In the genomic region with DNA sequence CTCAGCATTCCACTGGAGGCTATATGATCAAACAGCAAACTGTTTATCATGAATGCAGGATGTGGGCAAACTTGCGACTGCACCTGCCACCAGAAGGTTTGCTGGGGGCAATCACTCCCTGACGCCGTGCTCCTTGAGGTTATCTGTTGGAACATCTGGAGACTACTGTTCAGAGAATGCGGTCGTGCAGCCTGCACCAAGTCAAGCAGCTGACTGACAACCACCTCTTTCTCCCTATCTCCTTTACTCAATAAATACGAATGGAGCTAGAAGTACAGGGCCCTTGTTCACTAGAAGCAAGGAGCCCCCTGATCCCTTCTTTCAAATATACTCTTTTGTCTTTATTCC, we compare ENCODE assay signal across 15 cellular contexts.
A peak's percentile ranks its signal among the peaks of the same experiment; 100 is the strongest.
DNase-seq lines count a peak whose midpoint lies in the region; ATAC-seq lines count a peak whose summit lies in the region.
"Had no signal": no experiment of that assay in that cellular context is flagged by ENCODE, and none has a peak within 500 bp of the region (broad histone marks: within the 10 kb centered on the region; RNA-seq: fewer than 3 reads in every experiment).

No MANE protein-coding gene starts in this region.

- intact Hi-C loops in activated CD4-positive, alpha-beta T cell treated with anti-CD3 and anti-CD28 coated beads, Interleukin-2, amount 10 ng/mL, durations not matched to agents 24 days and 14 days (cut with micrococcal nuclease), result no loop called here

- H3K4me3 Mint-ChIP-seq in activated naive CD8-positive, alpha-beta T cell treated with anti-CD3 and anti-CD28 coated beads for 36 hours, result no peak overlapping the region
- H3K4me3 Mint-ChIP-seq in activated naive CD8-positive, alpha-beta T cell treated with anti-CD3 and anti-CD28 coated beads, Interleukin-2, amount 50 U/mL, for 24 hours, result no peak overlapping the region
- no peak overlapping the region for H3K4me3 Mint-ChIP-seq in activated CD4-positive, alpha-beta T cell treated with anti-CD3 and anti-CD28 coated beads, Interleukin-2, amount 10 ng/mL, durations not matched to agents 24 days and 14 days
- H3K4me3 Mint-ChIP-seq: CD4-positive, alpha-beta T cell; GM23338 had no signal

- H3K36me3 ChIP-seq in KOPT-K1 (ENCODE audit: insufficient read depth, low read length), result no peaks in the 10 kb centered on the region

- H3K9me3 Mint-ChIP-seq in activated naive CD8-positive, alpha-beta T cell treated with anti-CD3 and anti-CD28 coated beads for 36 hours, result no peaks in the 10 kb centered on the region
- peaks cover 10% of the 10 kb centered on the region for H3K9me3 Mint-ChIP-seq in activated naive CD8-positive, alpha-beta T cell treated with anti-CD3 and anti-CD28 coated beads, Interleukin-2, amount 50 U/mL, for 24 hours
- peaks cover 27% of the 10 kb centered on the region for H3K9me3 Mint-ChIP-seq in activated CD4-positive, alpha-beta T cell treated with anti-CD3 and anti-CD28 coated beads, Interleukin-2, amount 10 ng/mL, durations not matched to agents 24 days and 14 days

- no peaks in the 10 kb centered on the region for H3K27me3 Mint-ChIP-seq in activated naive CD8-positive, alpha-beta T cell treated with anti-CD3 and anti-CD28 coated beads for 36 hours
- H3K27me3 Mint-ChIP-seq in activated naive CD8-positive, alpha-beta T cell treated with anti-CD3 and anti-CD28 coated beads, Interleukin-2, amount 50 U/mL, for 24 hours, result no peaks in the 10 kb centered on the region
- H3K27me3 Mint-ChIP-seq in activated CD4-positive, alpha-beta T cell treated with anti-CD3 and anti-CD28 coated beads, Interleukin-2, amount 10 ng/mL, durations not matched to agents 24 days and 14 days, result no peaks in the 10 kb centered on the region
- H3K27me3 Mint-ChIP-seq: CD4-positive, alpha-beta T cell had no signal

- DNase-seq in activated naive CD8-positive, alpha-beta T cell treated with anti-CD3 and anti-CD28 coated beads for 36 hours, result no peak
- DNase-seq in activated naive CD8-positive, alpha-beta T cell treated with anti-CD3 and anti-CD28 coated beads, Interleukin-2, amount 50 U/mL, for 24 hours, result no peak
- DNase-seq in RPMI8226 (peak; percentile 43), NCI-H2081 treated with DMSO at 0.1 percent for 48 hours (lab: John Stamatoyannopoulos, UW) (no peak)
- no peak for DNase-seq in central memory CD4-positive, alpha-beta T cell
- no peak for DNase-seq in activated CD4-positive, alpha-beta T cell treated with anti-CD3 and anti-CD28 coated beads, Interleukin-2, amount 10 ng/mL, durations not matched to agents 24 days and 14 days
- DNase-seq: 8988T; C1 segment of cervical spinal cord; Caco-2; CD4-positive, alpha-beta T cell; GDM1; HCEC 1CT had no signal

- no peaks in the 10 kb centered on the region for H3K36me3 Mint-ChIP-seq in activated naive CD8-positive, alpha-beta T cell treated with anti-CD3 and anti-CD28 coated beads for 36 hours
- no peaks in the 10 kb centered on the region for H3K36me3 Mint-ChIP-seq in activated naive CD8-positive, alpha-beta T cell treated with anti-CD3 and anti-CD28 coated beads, Interleukin-2, amount 50 U/mL, for 24 hours (ENCODE audit: low read depth)
- H3K36me3 Mint-ChIP-seq in activated CD4-positive, alpha-beta T cell treated with anti-CD3 and anti-CD28 coated beads, Interleukin-2, amount 10 ng/mL, durations not matched to agents 24 days and 14 days (ENCODE audit: low read depth), result no peaks in the 10 kb centered on the region

- peak overlapping the region; percentile 87 for H3K27ac ChIP-seq in KOPT-K1 (ENCODE audit: low read depth, low read length, poor library complexity, severe bottlenecking)

- ATAC-seq in activated naive CD8-positive, alpha-beta T cell treated with anti-CD3 and anti-CD28 coated beads, Interleukin-2, amount 50 U/mL, for 24 hours, result no peak
- no peak for ATAC-seq in HG03432 (IDR thresholded peaks at IDR 0.05; ENCODE audit: unreplicated experiment)
- ATAC-seq: GM23338 had no signal

- H3K9me3 ChIP-seq in KOPT-K1 (ENCODE audit: insufficient read depth, low read length, poor library complexity, severe bottlenecking), result peaks cover 66% of the 10 kb centered on the region
- H3K9me3 ChIP-seq: Caco-2 had no signal

- peak overlapping the region; percentile 32 for H3K27ac Mint-ChIP-seq in activated naive CD8-positive, alpha-beta T cell treated with anti-CD3 and anti-CD28 coated beads for 36 hours
- H3K27ac Mint-ChIP-seq in activated naive CD8-positive, alpha-beta T cell treated with anti-CD3 and anti-CD28 coated beads, Interleukin-2, amount 50 U/mL, for 24 hours, result no peak overlapping the region
- H3K27ac Mint-ChIP-seq in activated CD4-positive, alpha-beta T cell treated with anti-CD3 and anti-CD28 coated beads, Interleukin-2, amount 10 ng/mL, durations not matched to agents 24 days and 14 days, result no peak overlapping the region
- H3K27ac Mint-ChIP-seq: CD4-positive, alpha-beta T cell; GM23338 had no signal

- H3K4me1 Mint-ChIP-seq in activated naive CD8-positive, alpha-beta T cell treated with anti-CD3 and anti-CD28 coated beads for 36 hours, result no peaks in the 10 kb centered on the region
- no peaks in the 10 kb centered on the region for H3K4me1 Mint-ChIP-seq in activated naive CD8-positive, alpha-beta T cell treated with anti-CD3 and anti-CD28 coated beads, Interleukin-2, amount 50 U/mL, for 24 hours
- no peaks in the 10 kb centered on the region for H3K4me1 Mint-ChIP-seq in activated CD4-positive, alpha-beta T cell treated with anti-CD3 and anti-CD28 coated beads, Interleukin-2, amount 10 ng/mL, durations not matched to agents 24 days and 14 days
- H3K4me1 Mint-ChIP-seq: GM23338 had no signal
